In the genomic region with DNA sequence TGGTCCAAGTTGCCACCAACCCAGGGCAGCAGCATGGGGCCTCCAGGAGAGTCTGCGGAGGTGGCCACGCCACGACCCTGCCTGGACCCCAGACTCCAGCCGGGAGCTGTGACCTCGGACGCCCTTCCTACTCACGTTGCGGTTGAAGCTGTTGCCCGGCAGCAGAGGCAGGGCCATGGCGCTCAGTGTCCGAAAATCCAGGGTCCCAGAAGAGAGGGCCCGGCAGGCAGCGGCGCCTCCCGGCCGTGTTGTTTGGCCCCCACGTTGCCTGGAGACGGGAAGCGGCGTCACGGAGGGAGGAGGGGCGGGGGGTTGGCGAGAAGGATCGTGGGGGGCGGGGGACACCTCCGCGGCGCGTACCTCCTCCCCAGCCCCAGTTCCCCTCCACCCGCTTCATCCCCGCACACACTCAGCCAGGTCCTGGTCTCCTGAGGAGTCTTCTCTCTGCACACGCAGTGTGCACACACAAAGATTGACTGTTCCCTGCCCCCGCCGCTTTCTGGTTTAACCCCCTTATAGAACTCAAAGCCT, we compare ENCODE assay signal across 8 cellular contexts. TPM values are rescaled to one million over a fixed set of nuclear protein-coding genes. Genes with fewer than 3 reads are reported as not detected.
DNase-seq lines count a peak whose midpoint lies in the region; ATAC-seq and TF ChIP-seq lines count a peak whose summit lies in the region.

A gene with protein sequence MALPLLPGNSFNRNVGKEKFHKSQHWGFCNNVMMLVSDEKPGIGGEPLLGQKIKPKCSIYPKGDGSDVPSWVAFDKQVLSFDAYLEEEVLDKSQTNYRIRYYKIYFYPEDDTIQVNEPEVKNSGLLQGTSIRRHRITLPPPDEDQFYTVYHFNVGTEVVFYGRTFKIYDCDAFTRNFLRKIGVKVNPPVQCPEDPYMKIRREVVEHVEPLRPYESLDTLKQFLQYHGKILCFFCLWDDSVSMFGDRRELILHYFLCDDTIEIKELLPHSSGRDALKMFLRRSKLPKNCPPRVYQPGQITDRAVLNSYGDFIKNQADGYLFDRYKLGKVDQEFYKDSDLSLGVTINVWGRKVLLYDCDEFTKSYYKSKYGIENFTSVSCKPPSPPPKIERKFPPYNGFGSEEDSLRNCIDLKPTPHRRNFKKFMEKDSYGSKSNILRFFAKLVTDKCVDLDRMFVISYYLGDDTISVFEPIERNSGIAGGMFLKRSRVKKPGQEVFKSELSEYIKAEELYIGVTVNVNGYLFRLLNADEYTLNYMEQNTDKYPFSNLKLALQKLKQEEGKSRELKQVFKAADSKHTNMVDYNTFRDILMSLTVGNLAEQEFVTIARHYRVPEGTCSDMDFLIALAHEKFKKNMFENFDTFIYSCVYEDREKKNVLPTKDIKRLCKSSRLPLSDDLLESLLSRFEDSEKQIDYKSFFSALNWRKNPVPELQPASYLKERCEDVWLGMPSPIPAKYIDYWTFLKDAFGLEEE (minus strand): TSS at position 261 of the 531 bp plus-strand sequence. CDS start 84 bp downstream, at position 177.

- TF ChIP-seq EP300 in sigmoid colon (IDR thresholded peaks at IDR 0.05) = no peak

- no peaks in the 10 kb centered on the region for H3K36me3 ChIP-seq in GM06990 (ENCODE audit: control insufficient read depth, insufficient read depth, low read length)
- no peaks in the 10 kb centered on the region for H3K36me3 ChIP-seq in adrenal gland (replicated peaks in 1 of 2)
- no peaks in the 10 kb centered on the region for H3K36me3 ChIP-seq in sigmoid colon

- H3K9me3 ChIP-seq in adrenal gland (replicated peaks in 1 of 3) = no peaks in the 10 kb centered on the region
- H3K9me3 ChIP-seq in right cardiac atrium (ENCODE audit: control insufficient read depth, low read length) = no peaks in the 10 kb centered on the region
- no peaks in the 10 kb centered on the region for H3K9me3 ChIP-seq in sigmoid colon

- WGBS in adrenal gland, 4 donors = 2 to 13% (median 3%) methylated on average over 8 to 33 of the region's 34 CpGs
- WGBS in right cardiac atrium = 3% methylated on average over 28 of the region's 34 CpGs
- 3 to 6% methylated on average over 32 to 33 of the region's 34 CpGs for WGBS in sigmoid colon, 2 donors

- DNase-seq in GM06990 (ENCODE audit: extremely low read depth, insufficient read length) (peak; percentile 1), RPMI8226 (peak; percentile 4), adrenal gland (peak in 4 of 7 donors; percentile 1 to 51 (median 14)), right cardiac atrium (peak; percentile 47 to 83 (median 75)), sigmoid colon (peak; percentile 63), A172 (ENCODE audit: low spot score) (no peak)

- ATAC-seq in right cardiac atrium (peak; percentile 78 to 86), HG02970 (IDR thresholded peaks at IDR 0.05; ENCODE audit: low FRiP score, unreplicated experiment) (no peak), HG03139 (IDR thresholded peaks at IDR 0.05; ENCODE audit: unreplicated experiment) (no peak)

- TF ChIP-seq POLR2A in adrenal gland (IDR thresholded peaks at IDR 0.05) = no peak
- no peak for TF ChIP-seq POLR2A in sigmoid colon (IDR thresholded peaks at IDR 0.05)

- intact Hi-C loops in adrenal gland (cut with DNase I) = no loop called here
- intact Hi-C loops in right cardiac atrium (cut with DNase I) = no loop called here
- intact Hi-C loops in sigmoid colon (cut with DNase I) = no loop called here

- TF ChIP-seq CTCF in GM06990 (IDR thresholded peaks at IDR 0.05; ENCODE audit: insufficient read depth, low read length, poor library complexity, severe bottlenecking) (no peak), adrenal gland (IDR thresholded peaks at IDR 0.05) (no peak), sigmoid colon (IDR thresholded peaks at IDR 0.05) (no peak)

- H3K4me3 ChIP-seq in GM06990 (replicated peaks; ENCODE audit: low read depth, low read length) (no peak within 1 kb of the TSS), adrenal gland (peak within 1 kb of the TSS in 1 of 4 donors; percentile 37), right cardiac atrium (ENCODE audit: low read length) (peak within 1 kb of the TSS; percentile 84), sigmoid colon (peak within 1 kb of the TSS; percentile 42 to 55 (median 48))

- H3K4me1 ChIP-seq in adrenal gland (replicated peaks in 1 of 2) (no peaks in the 10 kb centered on the region), right cardiac atrium (ENCODE audit: control insufficient read depth, insufficient read depth, low read length) (no peaks in the 10 kb centered on the region), sigmoid colon (peaks cover 0 to 6% (median 0%) of the 10 kb centered on the region in 4 donors)

- H3K27ac ChIP-seq in adrenal gland (no peak within 1 kb of the TSS), right cardiac atrium (ENCODE audit: low read length) (no peak within 1 kb of the TSS), sigmoid colon (peak within 1 kb of the TSS in 3 of 4 donors; percentile 8 to 53 (median 42))

- H3K27me3 ChIP-seq in GM06990 (replicated peaks; ENCODE audit: control insufficient read depth, insufficient read depth, low read length) = no peaks in the 10 kb centered on the region
- peaks cover 25% of the 10 kb centered on the region for H3K27me3 ChIP-seq in adrenal gland
- H3K27me3 ChIP-seq in right cardiac atrium (ENCODE audit: control insufficient read depth, insufficient read depth) = no peaks in the 10 kb centered on the region
- H3K27me3 ChIP-seq in sigmoid colon = peaks cover 0 to 8% (median 0%) of the 10 kb centered on the region in 3 donors

RNA-seq across cellular contexts. Expression of the gene that starts here (rescaled TPM):
- total RNA-seq in adrenal gland (1 to 10 TPM in 1 of 8 donors, under 1 TPM in 2, not detected in 5; 0.11 to 1.2 (median 0.35) TPM), right cardiac atrium (1 to 10 TPM; 5.9 to 9.5 (median 6.6) TPM), sigmoid colon (1 to 10 TPM; 1.1 to 3.2 (median 2.7) TPM)
- polyA plus RNA-seq in adrenal gland (under 1 TPM; 0.27 to 0.95 (median 0.64) TPM), right cardiac atrium (4.7 TPM), sigmoid colon (1 to 10 TPM; 1.3 to 3.0 (median 1.8) TPM)
- 0.55 and 0.91 TPM in 2 replicates for total RNA-seq in A172 (2014; rRNA removed; shearing (Covaris generic))

Comparison
In these comparisons a context has a peak if more than half of its experiments do, and no peak if none do; other contexts are left out.
1. H3K27ac ChIP-seq: peak in sigmoid colon (3 of 4); none in adrenal gland (0 of 5) and right cardiac atrium (single experiment).
2. ATAC-seq: peak in right cardiac atrium (2 of 2); none in HG02970 (single experiment) and HG03139 (single experiment).